Comparison of ENCODE assay signal across 12 cellular contexts in the genomic region with DNA sequence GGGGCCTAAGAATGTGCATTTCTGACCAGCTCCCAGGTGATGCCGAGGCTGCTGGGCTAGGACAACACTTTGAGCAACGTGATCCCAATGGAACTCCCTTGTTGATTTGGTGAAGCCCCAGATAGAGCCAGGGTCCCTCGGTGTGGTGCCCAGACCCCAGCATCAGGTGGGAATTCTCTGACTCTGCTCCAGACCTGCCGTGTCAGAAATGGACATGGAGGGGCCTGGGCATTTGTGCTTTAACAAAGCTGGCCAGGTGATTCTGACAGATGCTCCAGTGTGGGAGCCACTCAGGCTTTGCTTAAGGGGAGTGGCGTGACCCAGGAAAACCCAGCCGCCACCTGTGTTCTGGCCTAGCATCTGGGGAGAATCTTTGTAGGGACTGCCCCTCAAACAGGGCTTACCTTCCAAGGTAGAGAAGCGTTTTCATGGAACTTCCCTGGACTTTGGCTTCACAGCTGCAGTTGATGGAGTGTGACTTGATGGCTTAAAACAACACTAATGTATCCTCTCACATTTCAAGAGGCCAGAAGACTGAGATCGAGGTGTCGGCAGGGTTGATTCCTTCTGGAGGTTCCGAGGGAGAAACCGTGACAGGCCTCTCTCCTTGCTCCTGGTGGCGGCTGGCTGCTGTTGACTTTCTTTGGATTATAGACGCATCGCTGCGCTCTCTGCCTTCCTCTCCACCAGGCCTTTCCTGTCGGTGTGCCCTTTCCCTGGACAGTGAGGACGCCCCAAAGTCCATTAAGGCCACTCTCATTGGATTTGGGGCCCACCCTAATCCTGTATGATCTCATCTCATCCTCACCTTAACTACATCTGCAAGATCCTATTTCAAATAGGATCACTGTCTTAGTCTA.
"Had no signal": no experiment of that assay in that cellular context is flagged by ENCODE, and none has a peak within 500 bp of the region (broad histone marks: within the 10 kb centered on the region; RNA-seq: fewer than 3 reads in every experiment).

No MANE protein-coding gene starts in this region.

- H3K4me1 Mint-ChIP-seq: activated naive CD4-positive, alpha-beta T cell treated with anti-CD3 and anti-CD28 coated beads, Interleukin-2, amount 10 ng/mL, durations not matched to agents 7 days and 5 days; activated T-helper 17 cell treated with anti-CD3 and anti-CD28 coated beads, Interleukin-2, amount 50 U/mL, for 72 hours; stimulated activated effector memory CD8-positive, alpha-beta T cell treated with anti-CD3 and anti-CD28 coated beads, Interleukin-12 subunit alpha, Interleukin-12 subunit beta, amount 100 ng/mL, for 72 hours had no signal

- H3K27ac Mint-ChIP-seq: activated naive CD4-positive, alpha-beta T cell treated with anti-CD3 and anti-CD28 coated beads, Interleukin-2, amount 10 ng/mL, durations not matched to agents 7 days and 5 days; activated T-helper 17 cell treated with anti-CD3 and anti-CD28 coated beads, Interleukin-2, amount 50 U/mL, for 72 hours; effector memory CD8-positive, alpha-beta T cell had no signal

- H3K27me3 ChIP-seq: pancreas had no signal

- H3K4me3 Mint-ChIP-seq: activated naive CD4-positive, alpha-beta T cell treated with anti-CD3 and anti-CD28 coated beads, Interleukin-2, amount 10 ng/mL, durations not matched to agents 7 days and 5 days; activated T-helper 17 cell treated with anti-CD3 and anti-CD28 coated beads, Interleukin-2, amount 50 U/mL, for 72 hours; effector memory CD8-positive, alpha-beta T cell; stimulated activated effector memory CD8-positive, alpha-beta T cell treated with anti-CD3 and anti-CD28 coated beads, Interleukin-12 subunit alpha, Interleukin-12 subunit beta, amount 100 ng/mL, for 72 hours had no signal

- H3K9me3 ChIP-seq: pancreas had no signal

- H3K27ac ChIP-seq: pancreas, transverse colon had no signal

- DNase-seq: activated CD4-positive, alpha-beta T cell treated with anti-CD3 and anti-CD28 coated beads, Interleukin-2, amount 50 U/mL, for 1 hour; activated CD4-positive, CD25-positive, alpha-beta regulatory T cell; activated naive CD4-positive, alpha-beta T cell treated with anti-CD3 and anti-CD28 coated beads, Interleukin-2, amount 10 ng/mL, durations not matched to agents 7 days and 5 days; central memory CD4-positive, alpha-beta T cell; effector memory CD8-positive, alpha-beta T cell; hippocampal formation; pancreas; SHP77 treated with DMSO at 0.1 percent for 48 hours; small intestine; transverse colon had no signal

- H3K4me1 ChIP-seq: pancreas, transverse colon had no signal

- H3K36me3 ChIP-seq: pancreas, transverse colon had no signal

- H3K9me3 Mint-ChIP-seq: activated naive CD4-positive, alpha-beta T cell treated with anti-CD3 and anti-CD28 coated beads, Interleukin-2, amount 10 ng/mL, durations not matched to agents 7 days and 5 days; activated T-helper 17 cell treated with anti-CD3 and anti-CD28 coated beads, Interleukin-2, amount 50 U/mL, for 72 hours had no signal

- H3K4me3 ChIP-seq: pancreas, transverse colon had no signal

- H3K36me3 Mint-ChIP-seq: activated naive CD4-positive, alpha-beta T cell treated with anti-CD3 and anti-CD28 coated beads, Interleukin-2, amount 10 ng/mL, durations not matched to agents 7 days and 5 days; stimulated activated effector memory CD8-positive, alpha-beta T cell treated with anti-CD3 and anti-CD28 coated beads, Interleukin-12 subunit alpha, Interleukin-12 subunit beta, amount 100 ng/mL, for 72 hours had no signal

- ATAC-seq: activated T-helper 17 cell treated with anti-CD3 and anti-CD28 coated beads, Interleukin-2, amount 50 U/mL, for 72 hours; effector memory CD8-positive, alpha-beta T cell; pancreas; stimulated activated effector memory CD8-positive, alpha-beta T cell treated with anti-CD3 and anti-CD28 coated beads, Interleukin-12 subunit alpha, Interleukin-12 subunit beta, amount 100 ng/mL, for 72 hours had no signal
